2 cellular contexts compared by ENCODE assay signal in the genomic region with DNA sequence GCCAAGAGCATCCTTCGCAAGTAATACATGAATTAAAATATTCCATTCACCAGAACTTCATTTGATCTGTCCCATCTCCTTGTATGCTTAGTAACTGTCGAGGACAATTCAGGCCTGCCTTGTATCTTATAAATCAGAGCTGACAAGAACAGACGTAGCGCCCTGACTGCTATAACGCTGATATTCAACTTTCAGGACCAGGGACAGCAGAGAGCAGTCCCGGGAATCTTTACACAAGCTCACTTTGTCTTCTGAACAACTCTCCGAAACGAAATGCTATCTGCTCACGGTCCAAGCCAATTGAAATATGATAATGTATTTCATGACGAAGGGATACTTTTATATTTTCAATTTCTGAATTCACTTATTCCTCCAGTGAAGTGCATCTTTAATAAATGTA.
A peak's percentile ranks its signal among the peaks of the same experiment; 100 is the strongest.
TF ChIP-seq lines count a peak whose summit lies in the region.

No MANE protein-coding gene starts in this region.

TF ChIP-seq in A549, 52 proteins besides CTCF, POLR2A, EP300 and RAD21 (continued from another document):
- TF ChIP-seq, protein P1, sequence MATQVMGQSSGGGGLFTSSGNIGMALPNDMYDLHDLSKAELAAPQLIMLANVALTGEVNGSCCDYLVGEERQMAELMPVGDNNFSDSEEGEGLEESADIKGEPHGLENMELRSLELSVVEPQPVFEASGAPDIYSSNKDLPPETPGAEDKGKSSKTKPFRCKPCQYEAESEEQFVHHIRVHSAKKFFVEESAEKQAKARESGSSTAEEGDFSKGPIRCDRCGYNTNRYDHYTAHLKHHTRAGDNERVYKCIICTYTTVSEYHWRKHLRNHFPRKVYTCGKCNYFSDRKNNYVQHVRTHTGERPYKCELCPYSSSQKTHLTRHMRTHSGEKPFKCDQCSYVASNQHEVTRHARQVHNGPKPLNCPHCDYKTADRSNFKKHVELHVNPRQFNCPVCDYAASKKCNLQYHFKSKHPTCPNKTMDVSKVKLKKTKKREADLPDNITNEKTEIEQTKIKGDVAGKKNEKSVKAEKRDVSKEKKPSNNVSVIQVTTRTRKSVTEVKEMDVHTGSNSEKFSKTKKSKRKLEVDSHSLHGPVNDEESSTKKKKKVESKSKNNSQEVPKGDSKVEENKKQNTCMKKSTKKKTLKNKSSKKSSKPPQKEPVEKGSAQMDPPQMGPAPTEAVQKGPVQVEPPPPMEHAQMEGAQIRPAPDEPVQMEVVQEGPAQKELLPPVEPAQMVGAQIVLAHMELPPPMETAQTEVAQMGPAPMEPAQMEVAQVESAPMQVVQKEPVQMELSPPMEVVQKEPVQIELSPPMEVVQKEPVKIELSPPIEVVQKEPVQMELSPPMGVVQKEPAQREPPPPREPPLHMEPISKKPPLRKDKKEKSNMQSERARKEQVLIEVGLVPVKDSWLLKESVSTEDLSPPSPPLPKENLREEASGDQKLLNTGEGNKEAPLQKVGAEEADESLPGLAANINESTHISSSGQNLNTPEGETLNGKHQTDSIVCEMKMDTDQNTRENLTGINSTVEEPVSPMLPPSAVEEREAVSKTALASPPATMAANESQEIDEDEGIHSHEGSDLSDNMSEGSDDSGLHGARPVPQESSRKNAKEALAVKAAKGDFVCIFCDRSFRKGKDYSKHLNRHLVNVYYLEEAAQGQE (IDR thresholded peaks at IDR 0.05), result peak; percentile 68; the same call in 1 of the 2 replicates

TF ChIP-seq in GM23338, 12 proteins besides CTCF, POLR2A, EP300 and RAD21:
- TF ChIP-seq, protein P1 (IDR thresholded peaks at IDR 0.05; ENCODE audit: unreplicated experiment), result peak; percentile 84
- TF ChIP-seq CREB1 (CRISPR knock-in tag; IDR thresholded peaks at IDR 0.05; ENCODE audit: low read depth) (no peak), ETS1 (IDR thresholded peaks at IDR 0.05) (no peak)
- TF ChIP-seq, protein P2, sequence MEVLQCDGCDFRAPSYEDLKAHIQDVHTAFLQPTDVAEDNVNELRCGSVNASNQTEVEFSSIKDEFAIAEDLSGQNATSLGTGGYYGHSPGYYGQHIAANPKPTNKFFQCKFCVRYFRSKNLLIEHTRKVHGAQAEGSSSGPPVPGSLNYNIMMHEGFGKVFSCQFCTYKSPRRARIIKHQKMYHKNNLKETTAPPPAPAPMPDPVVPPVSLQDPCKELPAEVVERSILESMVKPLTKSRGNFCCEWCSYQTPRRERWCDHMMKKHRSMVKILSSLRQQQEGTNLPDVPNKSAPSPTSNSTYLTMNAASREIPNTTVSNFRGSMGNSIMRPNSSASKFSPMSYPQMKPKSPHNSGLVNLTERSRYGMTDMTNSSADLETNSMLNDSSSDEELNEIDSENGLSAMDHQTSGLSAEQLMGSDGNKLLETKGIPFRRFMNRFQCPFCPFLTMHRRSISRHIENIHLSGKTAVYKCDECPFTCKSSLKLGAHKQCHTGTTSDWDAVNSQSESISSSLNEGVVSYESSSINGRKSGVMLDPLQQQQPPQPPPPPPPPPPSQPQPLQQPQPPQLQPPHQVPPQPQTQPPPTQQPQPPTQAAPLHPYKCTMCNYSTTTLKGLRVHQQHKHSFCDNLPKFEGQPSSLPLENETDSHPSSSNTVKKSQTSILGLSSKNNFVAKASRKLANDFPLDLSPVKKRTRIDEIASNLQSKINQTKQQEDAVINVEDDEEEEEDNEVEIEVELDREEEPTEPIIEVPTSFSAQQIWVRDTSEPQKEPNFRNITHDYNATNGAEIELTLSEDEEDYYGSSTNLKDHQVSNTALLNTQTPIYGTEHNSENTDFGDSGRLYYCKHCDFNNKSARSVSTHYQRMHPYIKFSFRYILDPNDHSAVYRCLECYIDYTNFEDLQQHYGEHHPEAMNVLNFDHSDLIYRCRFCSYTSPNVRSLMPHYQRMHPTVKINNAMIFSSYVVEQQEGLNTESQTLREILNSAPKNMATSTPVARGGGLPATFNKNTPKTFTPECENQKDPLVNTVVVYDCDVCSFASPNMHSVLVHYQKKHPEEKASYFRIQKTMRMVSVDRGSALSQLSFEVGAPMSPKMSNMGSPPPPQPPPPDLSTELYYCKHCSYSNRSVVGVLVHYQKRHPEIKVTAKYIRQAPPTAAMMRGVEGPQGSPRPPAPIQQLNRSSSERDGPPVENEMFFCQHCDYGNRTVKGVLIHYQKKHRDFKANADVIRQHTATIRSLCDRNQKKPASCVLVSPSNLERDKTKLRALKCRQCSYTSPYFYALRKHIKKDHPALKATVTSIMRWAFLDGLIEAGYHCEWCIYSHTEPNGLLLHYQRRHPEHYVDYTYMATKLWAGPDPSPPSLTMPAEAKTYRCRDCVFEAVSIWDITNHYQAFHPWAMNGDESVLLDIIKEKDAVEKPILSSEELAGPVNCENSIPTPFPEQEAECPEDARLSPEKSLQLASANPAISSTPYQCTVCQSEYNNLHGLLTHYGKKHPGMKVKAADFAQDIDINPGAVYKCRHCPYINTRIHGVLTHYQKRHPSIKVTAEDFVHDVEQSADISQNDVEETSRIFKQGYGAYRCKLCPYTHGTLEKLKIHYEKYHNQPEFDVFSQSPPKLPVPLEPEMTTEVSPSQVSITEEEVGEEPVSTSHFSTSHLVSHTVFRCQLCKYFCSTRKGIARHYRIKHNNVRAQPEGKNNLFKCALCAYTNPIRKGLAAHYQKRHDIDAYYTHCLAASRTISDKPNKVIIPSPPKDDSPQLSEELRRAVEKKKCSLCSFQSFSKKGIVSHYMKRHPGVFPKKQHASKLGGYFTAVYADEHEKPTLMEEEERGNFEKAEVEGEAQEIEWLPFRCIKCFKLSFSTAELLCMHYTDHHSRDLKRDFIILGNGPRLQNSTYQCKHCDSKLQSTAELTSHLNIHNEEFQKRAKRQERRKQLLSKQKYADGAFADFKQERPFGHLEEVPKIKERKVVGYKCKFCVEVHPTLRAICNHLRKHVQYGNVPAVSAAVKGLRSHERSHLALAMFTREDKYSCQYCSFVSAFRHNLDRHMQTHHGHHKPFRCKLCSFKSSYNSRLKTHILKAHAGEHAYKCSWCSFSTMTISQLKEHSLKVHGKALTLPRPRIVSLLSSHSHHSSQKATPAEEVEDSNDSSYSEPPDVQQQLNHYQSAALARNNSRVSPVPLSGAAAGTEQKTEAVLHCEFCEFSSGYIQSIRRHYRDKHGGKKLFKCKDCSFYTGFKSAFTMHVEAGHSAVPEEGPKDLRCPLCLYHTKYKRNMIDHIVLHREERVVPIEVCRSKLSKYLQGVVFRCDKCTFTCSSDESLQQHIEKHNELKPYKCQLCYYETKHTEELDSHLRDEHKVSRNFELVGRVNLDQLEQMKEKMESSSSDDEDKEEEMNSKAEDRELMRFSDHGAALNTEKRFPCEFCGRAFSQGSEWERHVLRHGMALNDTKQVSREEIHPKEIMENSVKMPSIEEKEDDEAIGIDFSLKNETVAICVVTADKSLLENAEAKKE (CRISPR knock-in tag; IDR thresholded peaks at IDR 0.05), result no peak
TF ChIP-seq in GM23338: peak in this region for 1.
